ENCODE assay signal across 15 cellular contexts in the genomic region with DNA sequence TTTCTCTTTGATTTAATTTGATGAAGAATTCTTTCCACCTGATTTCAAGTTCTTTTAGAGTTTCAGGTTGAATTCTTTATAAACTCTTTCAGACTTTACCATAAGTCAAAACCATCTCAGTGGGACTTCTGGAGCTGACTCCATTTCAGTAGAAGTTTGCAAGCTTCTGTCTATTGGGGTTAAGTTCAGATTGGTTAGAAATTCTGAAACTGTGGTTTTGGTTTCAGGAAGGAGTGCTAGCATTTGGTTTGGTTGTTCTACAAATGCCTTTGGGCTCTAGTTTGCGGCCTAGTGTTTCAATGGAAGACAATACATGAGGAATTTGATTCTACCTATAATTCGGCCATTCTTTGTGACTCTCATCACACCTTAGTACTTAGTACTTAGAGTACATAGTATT.
DNase-seq lines count a peak whose midpoint lies in the region; ATAC-seq and TF ChIP-seq lines count a peak whose summit lies in the region.
"Had no signal": no experiment of that assay in that cellular context is flagged by ENCODE, and none has a peak within 500 bp of the region (broad histone marks: within the 10 kb centered on the region; RNA-seq: fewer than 3 reads in every experiment).

No MANE protein-coding gene starts in this region.

- 93% methylated on average over 2 of the region's 2 CpGs for WGBS in smooth muscle cell (ENCODE audit: low lambda C conversion rate)
- WGBS in esophagus squamous epithelium, 2 donors = 73 to 86% methylated on average over 2 of the region's 2 CpGs

- H3F3A ChIP-seq in smooth muscle cell (ENCODE audit: low read depth) (no peaks in the 10 kb centered on the region), PC-3 (ENCODE audit: low read length, unreplicated experiment) (no peaks in the 10 kb centered on the region)

- H4K20me1 ChIP-seq in smooth muscle cell (ENCODE audit: low read depth) = no peaks in the 10 kb centered on the region
- no peaks in the 10 kb centered on the region for H4K20me1 ChIP-seq in PC-3 (ENCODE audit: low read length)

- DNase-seq in smooth muscle cell (lab: John Stamatoyannopoulos, UW; ENCODE audit: unreplicated experiment) (no peak), esophagus squamous epithelium (lab: John Stamatoyannopoulos, UW) (no peak), PC-3 (no peak)
- no peak for DNase-seq in activated CD4-positive, alpha-beta T cell treated with anti-CD3 and anti-CD28 coated beads for 1 hour
- DNase-seq: activated CD4-positive, alpha-beta T cell treated with anti-CD3 and anti-CD28 coated beads, Interleukin-2, amount 50 U/mL, for 4 hours; Caco-2; dorsolateral prefrontal cortex; NCI-H446 treated with DMSO at 0.1 percent for 48 hours; ovary; upper lobe of left lung had no signal

- H3K36me3 ChIP-seq in smooth muscle cell (ENCODE audit: low read depth) (no peaks in the 10 kb centered on the region), esophagus squamous epithelium (no peaks in the 10 kb centered on the region), PC-3 (ENCODE audit: low read depth, low read length) (no peaks in the 10 kb centered on the region)
- H3K36me3 ChIP-seq: ovary, upper lobe of left lung had no signal

- BruUV-seq in PC-3 (replicated peaks; lab: Mats Ljungman, UMichigan) = no TSS peak

- H3K9me3 ChIP-seq in smooth muscle cell (replicated peaks; ENCODE audit: low read depth) (no peaks in the 10 kb centered on the region), esophagus squamous epithelium (no peaks in the 10 kb centered on the region), PC-3 (ENCODE audit: low read length) (no peaks in the 10 kb centered on the region)
- H3K9me3 ChIP-seq: Caco-2, ovary, upper lobe of left lung had no signal

- ATAC-seq in GM18499 (IDR thresholded peaks at IDR 0.05; ENCODE audit: insufficient read depth, unreplicated experiment) (peak; percentile 64), GM19438 (IDR thresholded peaks at IDR 0.05; ENCODE audit: low read depth, unreplicated experiment) (peak; percentile 60), HG02678 (IDR thresholded peaks at IDR 0.05; ENCODE audit: unreplicated experiment) (peak; percentile 84), HG03442 (IDR thresholded peaks at IDR 0.05; ENCODE audit: unreplicated experiment) (peak; percentile 74), PC-3 (no peak)
- ATAC-seq: GM23338 had no signal

- H3K9me2 ChIP-seq in PC-3 (replicated peaks; ENCODE audit: low read length) = no peaks in the 10 kb centered on the region; the same call in 1 of the 2 replicates

- H3K27me3 ChIP-seq in smooth muscle cell (ENCODE audit: low read depth) (no peaks in the 10 kb centered on the region), esophagus squamous epithelium (no peaks in the 10 kb centered on the region), PC-3 (ENCODE audit: low read length) (no peaks in the 10 kb centered on the region)
- H3K27me3 ChIP-seq: dorsolateral prefrontal cortex, ovary, upper lobe of left lung had no signal

- H3K4me1 ChIP-seq in smooth muscle cell (ENCODE audit: low read depth) (no peaks in the 10 kb centered on the region), esophagus squamous epithelium (no peaks in the 10 kb centered on the region), PC-3 (ENCODE audit: insufficient read depth, low read length) (no peaks in the 10 kb centered on the region)
- H3K4me1 ChIP-seq: Caco-2, upper lobe of left lung had no signal

- H3K27ac ChIP-seq in smooth muscle cell (ENCODE audit: low read depth) = no peak overlapping the region
- H3K27ac ChIP-seq in esophagus squamous epithelium = no peak overlapping the region
- no peak overlapping the region for H3K27ac ChIP-seq in PC-3 (ENCODE audit: low read length)
- H3K27ac ChIP-seq: dorsolateral prefrontal cortex, ovary, upper lobe of left lung had no signal

- CTCF ChIA-PET in PC-3 (lab: Charles Lee) = no interaction called here

- TF ChIP-seq CTCF in smooth muscle cell (IDR thresholded peaks at IDR 0.05; ENCODE audit: borderline replicate concordance, insufficient read depth, poor library complexity, severe bottlenecking) (no peak), esophagus squamous epithelium (IDR thresholded peaks at IDR 0.05) (no peak), PC-3 (conservative IDR thresholded peaks at IDR 0.05; ENCODE audit: low read depth, low read length) (no peak)

- H2AFZ ChIP-seq in smooth muscle cell (ENCODE audit: low read depth) = no peak overlapping the region
- no peak overlapping the region for H2AFZ ChIP-seq in PC-3 (ENCODE audit: low read length)
- H2AFZ ChIP-seq: GM23338 had no signal

- H3K79me2 ChIP-seq in smooth muscle cell (ENCODE audit: low read depth) (no peaks in the 10 kb centered on the region), PC-3 (ENCODE audit: low read length) (no peaks in the 10 kb centered on the region)

- TF ChIP-seq POLR2A in esophagus squamous epithelium (IDR thresholded peaks at IDR 0.05) = no peak

- POLR2A ChIA-PET in PC-3 (lab: Charles Lee; ENCODE audit: unreplicated experiment) = no interaction called here

- no peak overlapping the region for H3K4me2 ChIP-seq in smooth muscle cell
- no peak overlapping the region for H3K4me2 ChIP-seq in PC-3 (ENCODE audit: low read length)
- H3K4me2 ChIP-seq: GM23338 had no signal

- intact Hi-C loops in esophagus squamous epithelium (cut with DNase I) = no loop called here
- intact Hi-C loops in PC-3 (cut with micrococcal nuclease) = no loop called here

- H3K9ac ChIP-seq in smooth muscle cell (ENCODE audit: low read depth) = no peak overlapping the region
- no peak overlapping the region for H3K9ac ChIP-seq in PC-3 (ENCODE audit: low read length)

- H3K4me3 ChIP-seq in smooth muscle cell (no peak overlapping the region), esophagus squamous epithelium (no peak overlapping the region), PC-3 (ENCODE audit: low read length) (no peak overlapping the region)
- H3K4me3 ChIP-seq: dorsolateral prefrontal cortex, GM23338, ovary, upper lobe of left lung had no signal
